In the genomic region with DNA sequence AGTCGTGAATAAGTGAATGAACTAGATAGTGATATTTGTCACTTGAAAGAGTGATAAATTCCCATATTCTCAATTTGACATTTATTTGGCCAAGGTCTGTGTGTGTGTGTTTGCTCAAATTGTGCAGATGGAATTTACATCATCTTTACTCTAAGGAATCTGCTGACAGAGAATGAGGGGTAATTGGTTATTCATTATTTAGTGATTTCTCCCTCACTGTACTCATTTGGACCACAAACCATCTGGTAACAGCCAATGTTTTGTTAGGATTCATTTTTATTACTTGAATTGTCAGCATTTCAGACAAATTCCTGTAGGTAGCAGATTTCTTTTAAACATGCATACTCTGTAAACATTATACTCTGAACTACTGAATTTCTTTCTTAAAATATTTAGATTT, we compare ENCODE assay signal across 29 cellular contexts. TPM values are rescaled to one million over a fixed set of nuclear protein-coding genes. Genes with fewer than 3 reads are reported as not detected.
"Had no signal": no experiment of that assay in that cellular context is flagged by ENCODE, and none has a peak within 500 bp of the region (broad histone marks: within the 10 kb centered on the region; RNA-seq: fewer than 3 reads in every experiment).

No MANE protein-coding gene starts in this region.

- H3K9me3 Mint-ChIP-seq: activated CD4-positive, alpha-beta T cell treated with anti-CD3 and anti-CD28 coated beads, Interleukin-2, amount 10 ng/mL, durations not matched to agents 7 days and 5 days; activated CD8-positive, alpha-beta T cell treated with anti-CD3 and anti-CD28 coated beads for 36 hours; activated T-cell treated with anti-CD3 and anti-CD28 coated beads, Interleukin-2, amount 50 U/mL, for 4 hours; activated T-helper 2 cell treated with anti-CD3 and anti-CD28 coated beads, Interferon-gamma antibody, Interleukin-2, Interleukin-4, amounts not matched to agents 10 μg/mL and 5 μg/mL and 100 μg/mL, durations not matched to agents 14 hours and 24 hours and 36 hours; stimulated activated naive CD8-positive, alpha-beta T cell treated with anti-CD3 and anti-CD28 coated beads, Interleukin-15, Interleukin-2, amounts not matched to agents 100 ng/mL and 50 ng/mL, for 24 hours; type B pancreatic cell had no signal

- ATAC-seq: activated CD8-positive, alpha-beta T cell treated with anti-CD3 and anti-CD28 coated beads for 36 hours; activated naive CD4-positive, alpha-beta T cell treated with anti-CD3 and anti-CD28 coated beads, Interleukin-2, amount 50 U/mL, for 72 hours; activated T-cell treated with anti-CD3 and anti-CD28 coated beads, Interleukin-2, amount 50 U/mL, for 4 hours; naive thymus-derived CD8-positive, alpha-beta T cell; right lobe of liver; stimulated activated effector memory CD8-positive, alpha-beta T cell treated with anti-CD3 and anti-CD28 coated beads, Interleukin-12 subunit alpha, Interleukin-12 subunit beta, amount 100 ng/mL, for 72 hours; T-helper 17 cell had no signal

- H3K9me3 ChIP-seq: breast epithelium, esophagus muscularis mucosa, right lobe of liver, thoracic aorta, uterus had no signal

- H3K27ac Mint-ChIP-seq: activated CD4-positive, alpha-beta T cell treated with anti-CD3 and anti-CD28 coated beads, Interleukin-2, amount 10 ng/mL, durations not matched to agents 7 days and 5 days; activated CD8-positive, alpha-beta T cell treated with anti-CD3 and anti-CD28 coated beads for 36 hours; activated naive CD4-positive, alpha-beta T cell treated with anti-CD3 and anti-CD28 coated beads, Interleukin-2, amount 50 U/mL, for 72 hours; activated T-helper 2 cell treated with anti-CD3 and anti-CD28 coated beads, Interferon-gamma antibody, Interleukin-2, Interleukin-4, amounts not matched to agents 10 μg/mL and 5 μg/mL and 100 μg/mL, durations not matched to agents 14 hours and 24 hours and 36 hours; naive thymus-derived CD8-positive, alpha-beta T cell; stimulated activated effector memory CD8-positive, alpha-beta T cell treated with anti-CD3 and anti-CD28 coated beads, Interleukin-12 subunit alpha, Interleukin-12 subunit beta, amount 100 ng/mL, for 72 hours; stimulated activated naive CD8-positive, alpha-beta T cell treated with anti-CD3 and anti-CD28 coated beads, Interleukin-15, Interleukin-2, amounts not matched to agents 100 ng/mL and 50 ng/mL, for 24 hours; T-helper 17 cell; type B pancreatic cell had no signal

- H2AFZ ChIP-seq: hepatocyte had no signal

- H3K4me2 ChIP-seq: hepatocyte had no signal

- H3K27me3 Mint-ChIP-seq: central memory CD8-positive, alpha-beta T cell; type B pancreatic cell had no signal

- H3K27me3 ChIP-seq: breast epithelium, esophagus muscularis mucosa, hepatocyte, right lobe of liver, uterus had no signal

- H3K4me1 Mint-ChIP-seq: activated CD4-positive, alpha-beta T cell treated with anti-CD3 and anti-CD28 coated beads, Interleukin-2, amount 10 ng/mL, durations not matched to agents 7 days and 5 days; central memory CD8-positive, alpha-beta T cell; naive thymus-derived CD8-positive, alpha-beta T cell; stimulated activated effector memory CD8-positive, alpha-beta T cell treated with anti-CD3 and anti-CD28 coated beads, Interleukin-12 subunit alpha, Interleukin-12 subunit beta, amount 100 ng/mL, for 72 hours; T-helper 17 cell had no signal

- H3K4me3 ChIP-seq: breast epithelium, esophagus muscularis mucosa, hepatocyte, right lobe of liver, thoracic aorta, uterus had no signal

- H3K27ac ChIP-seq: breast epithelium, esophagus muscularis mucosa, right lobe of liver, thoracic aorta, uterus, WERI-Rb-1 had no signal

- H3K4me3 Mint-ChIP-seq: activated CD4-positive, alpha-beta T cell treated with anti-CD3 and anti-CD28 coated beads, Interleukin-2, amount 10 ng/mL, durations not matched to agents 7 days and 5 days; activated CD8-positive, alpha-beta T cell treated with anti-CD3 and anti-CD28 coated beads for 36 hours; activated T-cell treated with anti-CD3 and anti-CD28 coated beads, Interleukin-2, amount 50 U/mL, for 4 hours; central memory CD8-positive, alpha-beta T cell; naive thymus-derived CD8-positive, alpha-beta T cell; stimulated activated effector memory CD8-positive, alpha-beta T cell treated with anti-CD3 and anti-CD28 coated beads, Interleukin-12 subunit alpha, Interleukin-12 subunit beta, amount 100 ng/mL, for 72 hours; stimulated activated naive CD8-positive, alpha-beta T cell treated with anti-CD3 and anti-CD28 coated beads, Interleukin-15, Interleukin-2, amounts not matched to agents 100 ng/mL and 50 ng/mL, for 24 hours; T-helper 17 cell; type B pancreatic cell had no signal

- DNase-seq: activated CD4-positive, alpha-beta T cell treated with anti-CD3 and anti-CD28 coated beads, Interleukin-2, amount 10 ng/mL, durations not matched to agents 7 days and 5 days; activated CD4-positive, CD25-positive, alpha-beta regulatory T cell treated with anti-CD3 and anti-CD28 coated beads, Interleukin-2, amount 50 U/mL, for 72 hours; activated CD8-positive, alpha-beta T cell treated with anti-CD3 and anti-CD28 coated beads for 36 hours; activated naive CD4-positive, alpha-beta T cell; activated T-cell treated with anti-CD3 and anti-CD28 coated beads, Interleukin-2, amount 50 U/mL, for 4 hours; dermis blood vessel endothelial cell; effector CD4-positive, alpha-beta T cell; foreskin melanocyte; glutamatergic neuron; islet precursor cell; midbrain; naive thymus-derived CD8-positive, alpha-beta T cell; right lobe of liver; stimulated activated CD4-positive, alpha-beta T cell treated with anti-CD3 and anti-CD28 coated beads, Interleukin-12 subunit alpha, Interleukin-12 subunit beta, amount 100 ng/mL, for 4 hours; stimulated activated CD4-positive, alpha-beta T cell treated with anti-CD3 and anti-CD28 coated beads, Interleukin-4, amount 100 ng/mL, for 24 hours; T-helper 17 cell; T1000; uterus; WERI-Rb-1 had no signal

- H3K36me3 ChIP-seq: breast epithelium, esophagus muscularis mucosa, right lobe of liver, uterus, WERI-Rb-1 had no signal

- H3K36me3 Mint-ChIP-seq: activated naive CD4-positive, alpha-beta T cell treated with anti-CD3 and anti-CD28 coated beads, Interleukin-2, amount 50 U/mL, for 72 hours; naive thymus-derived CD8-positive, alpha-beta T cell; stimulated activated effector memory CD8-positive, alpha-beta T cell treated with anti-CD3 and anti-CD28 coated beads, Interleukin-12 subunit alpha, Interleukin-12 subunit beta, amount 100 ng/mL, for 72 hours had no signal

- H3K4me1 ChIP-seq: breast epithelium, esophagus muscularis mucosa, right lobe of liver, uterus had no signal

RNA-seq across cellular contexts. Expression of a gene that starts 15.6 kb away (rescaled TPM):
- total RNA-seq: activated CD8-positive, alpha-beta T cell treated with anti-CD3 and anti-CD28 coated beads for 36 hours; activated T-helper 2 cell treated with anti-CD3 and anti-CD28 coated beads, Interferon-gamma antibody, Interleukin-2, Interleukin-4, amounts not matched to agents 10 μg/mL and 5 μg/mL and 100 μg/mL, durations not matched to agents 14 hours and 24 hours and 36 hours had no signal
